2 cellular contexts compared by ENCODE assay signal in genomic region chr12:19802915-19803314, GRCh38.
TF ChIP-seq lines count a peak whose summit lies in the region.

No MANE protein-coding gene starts in this region.

TF ChIP-seq in HepG2, 621 proteins besides CTCF, POLR2A, EP300 and RAD21:
- TF ChIP-seq ATF7 (IDR thresholded peaks at IDR 0.05) (peak; percentile 91), ATF7 (CRISPR knock-in tag; IDR thresholded peaks at IDR 0.05) (no peak), MTF1 (CRISPR knock-in tag; IDR thresholded peaks at IDR 0.05) (no peak)

TF ChIP-seq in GM12878, 131 proteins besides CTCF, POLR2A, EP300 and RAD21:
- TF ChIP-seq BRCA1 (IDR thresholded peaks at IDR 0.05; ENCODE audit: low read depth, low read length) (no peak), ATF7 (IDR thresholded peaks at IDR 0.05; ENCODE audit: low read depth) (peak; percentile 71)
